12 cellular contexts compared by ENCODE assay signal in the genomic region with DNA sequence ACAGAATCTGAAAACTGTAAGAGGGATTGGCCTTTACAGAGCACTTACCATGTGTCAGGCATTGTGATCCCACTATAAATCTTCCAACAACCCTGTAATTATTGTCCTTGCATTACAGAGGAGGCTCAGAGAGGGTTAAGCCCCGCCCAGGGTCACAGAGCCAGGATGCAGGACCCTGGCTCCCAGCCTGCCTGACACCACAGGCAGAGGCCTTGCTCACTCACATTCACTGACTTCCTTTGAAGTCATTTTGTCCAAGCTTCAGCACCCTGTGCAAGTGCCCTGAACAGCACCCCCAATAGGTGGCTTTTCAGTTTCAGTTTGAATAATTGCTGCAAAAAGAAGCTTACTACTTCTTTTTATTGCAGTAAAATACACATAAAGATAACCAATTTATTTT.
DNase-seq lines count a peak whose midpoint lies in the region; ATAC-seq, FAIRE-seq and TF ChIP-seq lines count a peak whose summit lies in the region.
"Had no signal": no experiment of that assay in that cellular context is flagged by ENCODE, and none has a peak within 500 bp of the region (broad histone marks: within the 10 kb centered on the region; RNA-seq: fewer than 3 reads in every experiment).

No MANE protein-coding gene starts in this region.

- TF ChIP-seq EP300 in Ishikawa (IDR thresholded peaks at IDR 0.05; ENCODE audit: borderline replicate concordance) = no peak

- H3K27me3 Mint-ChIP-seq in WTC11 (ENCODE audit: low read depth) (no peaks in the 10 kb centered on the region), mesothelial cell of epicardium (ENCODE audit: low read depth) (no peaks in the 10 kb centered on the region)

- no peak for FAIRE-seq in RCC 7860 (lab: Jason Lieb, UNC)
- FAIRE-seq: frontal cortex, G401.6 had no signal

- peaks cover 5% of the 10 kb centered on the region for H3K36me3 Mint-ChIP-seq in WTC11
- H3K36me3 Mint-ChIP-seq in mesothelial cell of epicardium = peaks cover 5% of the 10 kb centered on the region

- H3K4me3 Mint-ChIP-seq in WTC11 (no peak overlapping the region), mesothelial cell of epicardium (no peak overlapping the region)

- CTCF ChIA-PET in WTC11 (lab: Charles Lee) = interaction anchor here (1.0 to 1.7 kb wide), 3 partner anchors 12 to 669 kb away, joined by 3 to 5 read pairs (median 3); no protein-coding TSS in a partner anchor

- no peak overlapping the region for H3K4me3 ChIP-seq in upper lobe of right lung

- intact Hi-C loops in upper lobe of right lung (cut with DNase I) = no loop called here

- no peak overlapping the region for H3K27ac ChIP-seq in upper lobe of right lung

- H3K9me3 Mint-ChIP-seq in WTC11 (peaks cover 14% of the 10 kb centered on the region), mesothelial cell of epicardium (peaks cover 24% of the 10 kb centered on the region)

- no peaks in the 10 kb centered on the region for H3K27me3 ChIP-seq in upper lobe of right lung

- DNase-seq in ELF-1 (ENCODE audit: low read depth, low spot score) (peak; percentile 53), WTC11 (ENCODE audit: low spot score) (peak; percentile 13), mesothelial cell of epicardium (ENCODE audit: low spot score in 2 of 2, unreplicated experiment in 2 of 2) (no peak), NCI-H510A (lab: John Stamatoyannopoulos, UW) (no peak), OCI-M1 (lab: John Stamatoyannopoulos, UW) (no peak), RCC 7860 (ENCODE audit: low spot score) (no peak), upper lobe of right lung (no peak)
- DNase-seq: activated naive CD4-positive, alpha-beta T cell treated with anti-CD3 and anti-CD28 coated beads, Interleukin-2, amount 50 U/mL, for 16 hours; NCI-H187 treated with DMSO at 0.1 percent for 48 hours had no signal

- no peaks in the 10 kb centered on the region for H3K36me3 ChIP-seq in upper lobe of right lung

- no peak overlapping the region for H3K27ac Mint-ChIP-seq in WTC11
- no peak overlapping the region for H3K27ac Mint-ChIP-seq in mesothelial cell of epicardium

- TF ChIP-seq RAD21 in Ishikawa (IDR thresholded peaks at IDR 0.05; ENCODE audit: low read depth) = 0 out of 2 replicates have a peak, but pooled peaks have one; percentile 4

- H3K4me1 ChIP-seq in upper lobe of right lung = no peaks in the 10 kb centered on the region

- POLR2A ChIA-PET in WTC11 (lab: Charles Lee) = no interaction called here

- ATAC-seq in WTC11 = peak; percentile 85
- ATAC-seq in upper lobe of right lung = no peak

- H3K4me1 Mint-ChIP-seq in WTC11 = no peaks in the 10 kb centered on the region
- peaks cover 20% of the 10 kb centered on the region for H3K4me1 Mint-ChIP-seq in mesothelial cell of epicardium

- TF ChIP-seq CTCF in WTC11 (IDR thresholded peaks at IDR 0.05) (no peak), mesothelial cell of epicardium (IDR thresholded peaks at IDR 0.05; ENCODE audit: unreplicated experiment) (peak; percentile 12), upper lobe of right lung (IDR thresholded peaks at IDR 0.05) (no peak)

- no peaks in the 10 kb centered on the region for H3K9me3 ChIP-seq in upper lobe of right lung

TF ChIP-seq in Ishikawa, 13 proteins besides CTCF, POLR2A, EP300 and RAD21:
- TF ChIP-seq TEAD4 (IDR thresholded peaks at IDR 0.05) = no peak
- no peak for TF ChIP-seq EGR1 (IDR thresholded peaks at IDR 0.05)
- TF ChIP-seq FOXM1 (IDR thresholded peaks at IDR 0.05; ENCODE audit: borderline replicate concordance, low read depth) = no peak
- TF ChIP-seq TCF12 (IDR thresholded peaks at IDR 0.05; ENCODE audit: low read depth) = no peak
- TF ChIP-seq REST (IDR thresholded peaks at IDR 0.05; ENCODE audit: low read depth) = no peak
- no peak for TF ChIP-seq ZBTB7A (IDR thresholded peaks at IDR 0.05; ENCODE audit: low read depth)
- no peak for TF ChIP-seq NFIC (IDR thresholded peaks at IDR 0.05)
TF ChIP-seq in Ishikawa: peak in this region for 0.

TF ChIP-seq in WTC11, 78 proteins besides CTCF, POLR2A, EP300 and RAD21:
- TF ChIP-seq, protein P1, sequence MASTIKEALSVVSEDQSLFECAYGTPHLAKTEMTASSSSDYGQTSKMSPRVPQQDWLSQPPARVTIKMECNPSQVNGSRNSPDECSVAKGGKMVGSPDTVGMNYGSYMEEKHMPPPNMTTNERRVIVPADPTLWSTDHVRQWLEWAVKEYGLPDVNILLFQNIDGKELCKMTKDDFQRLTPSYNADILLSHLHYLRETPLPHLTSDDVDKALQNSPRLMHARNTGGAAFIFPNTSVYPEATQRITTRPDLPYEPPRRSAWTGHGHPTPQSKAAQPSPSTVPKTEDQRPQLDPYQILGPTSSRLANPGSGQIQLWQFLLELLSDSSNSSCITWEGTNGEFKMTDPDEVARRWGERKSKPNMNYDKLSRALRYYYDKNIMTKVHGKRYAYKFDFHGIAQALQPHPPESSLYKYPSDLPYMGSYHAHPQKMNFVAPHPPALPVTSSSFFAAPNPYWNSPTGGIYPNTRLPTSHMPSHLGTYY (CRISPR knock-in tag; IDR thresholded peaks at IDR 0.05) = no peak
- TF ChIP-seq HMGXB4 (CRISPR knock-in tag; IDR thresholded peaks at IDR 0.05) (no peak), ZNF121 (CRISPR knock-in tag; IDR thresholded peaks at IDR 0.05) (no peak), ZSCAN18 (CRISPR knock-in tag; IDR thresholded peaks at IDR 0.05) (no peak), JUN (CRISPR knock-in tag; IDR thresholded peaks at IDR 0.05) (no peak), TEAD4 (CRISPR knock-in tag; IDR thresholded peaks at IDR 0.05) (no peak), NR1H2 (CRISPR knock-in tag; IDR thresholded peaks at IDR 0.05) (no peak)
TF ChIP-seq in WTC11: peak in this region for 0.

Comparison
In these comparisons a context has a peak if more than half of its experiments do, and no peak if none do; other contexts are left out.
1. DNase-seq: peak in ELF-1 (single experiment) and WTC11 (single experiment); none in mesothelial cell of epicardium (0 of 2), NCI-H510A (single experiment), OCI-M1 (single experiment), RCC 7860 (single experiment) and upper lobe of right lung (single experiment).